Comparison of ENCODE assay signal across 8 cellular contexts in the genomic region with DNA sequence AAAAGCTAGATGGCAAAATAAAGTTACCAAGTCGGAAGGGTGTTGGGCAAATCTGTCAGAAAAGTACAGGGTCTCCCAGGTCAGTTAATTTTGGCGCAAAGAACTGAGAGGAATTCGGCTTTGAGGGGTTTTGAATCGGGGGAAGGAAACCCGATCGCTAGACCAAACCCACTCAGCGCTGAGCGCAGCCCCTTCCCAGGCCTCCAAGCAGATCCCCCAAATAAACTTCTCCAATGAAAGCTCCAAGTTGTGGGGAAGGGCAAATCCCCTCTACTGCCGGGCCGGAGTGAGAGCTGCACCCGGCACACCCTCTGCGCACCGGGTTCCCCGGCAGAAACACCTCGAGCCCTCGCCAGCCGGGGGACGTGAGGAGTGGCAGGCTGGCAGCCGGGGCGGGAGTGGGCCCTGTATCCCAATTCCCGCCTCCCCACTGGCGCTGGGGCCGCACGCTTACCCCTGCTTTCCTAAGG. TPM values are rescaled to one million over a fixed set of nuclear protein-coding genes. Genes with fewer than 3 reads are reported as not detected.
DNase-seq lines count a peak whose midpoint lies in the region; FAIRE-seq and TF ChIP-seq lines count a peak whose summit lies in the region.

No MANE protein-coding gene starts in this region.

- no peaks in the 10 kb centered on the region for H3K9me2 ChIP-seq in hepatocyte (replicated peaks; ENCODE audit: insufficient read depth)

- 2% methylated on average over 24 of the region's 24 CpGs for WGBS in hepatocyte (ENCODE audit: low lambda C conversion rate, missing lambda C conversion rate)
- 2% methylated on average over 24 of the region's 24 CpGs for whole genome bisulfite sequencing in smooth muscle cell (ENCODE audit: low lambda C conversion rate)

- TF ChIP-seq CTCF in GM06990 (IDR thresholded peaks at IDR 0.05; ENCODE audit: insufficient read depth, low read length, poor library complexity, severe bottlenecking), result no peak
- no peak for TF ChIP-seq CTCF in hepatocyte (IDR thresholded peaks at IDR 0.05; ENCODE audit: poor library complexity)
- no peak for TF ChIP-seq CTCF in smooth muscle cell (IDR thresholded peaks at IDR 0.05; ENCODE audit: borderline replicate concordance, insufficient read depth, poor library complexity, severe bottlenecking)

- no peaks in the 10 kb centered on the region for H3F3A ChIP-seq in smooth muscle cell (ENCODE audit: low read depth)

- H3K9me3 ChIP-seq in hepatocyte (ENCODE audit: low read depth) (no peaks in the 10 kb centered on the region), smooth muscle cell (replicated peaks; ENCODE audit: low read depth) (no peaks in the 10 kb centered on the region)

- no peak for FAIRE-seq in H54 (lab: Jason Lieb, UNC)

- H3K4me1 ChIP-seq in hepatocyte (ENCODE audit: insufficient read depth) (peaks cover 3% of the 10 kb centered on the region), smooth muscle cell (ENCODE audit: low read depth) (peaks cover 24% of the 10 kb centered on the region)

- no peak for TF ChIP-seq POLR2A in H54 (IDR thresholded peaks at IDR 0.05; ENCODE audit: low read depth, low read length)

- no peaks in the 10 kb centered on the region for H3K27me3 ChIP-seq in GM06990 (replicated peaks; ENCODE audit: control insufficient read depth, insufficient read depth, low read length)
- H3K27me3 ChIP-seq in hepatocyte, result no peaks in the 10 kb centered on the region
- no peaks in the 10 kb centered on the region for H3K27me3 ChIP-seq in smooth muscle cell (ENCODE audit: low read depth)

- H3K36me3 ChIP-seq in GM06990 (ENCODE audit: control insufficient read depth, insufficient read depth, low read length), result no peaks in the 10 kb centered on the region; the same call in 1 of the 2 replicates
- H3K36me3 ChIP-seq in hepatocyte (replicated peaks; ENCODE audit: insufficient read depth, low read depth), result no peaks in the 10 kb centered on the region
- H3K36me3 ChIP-seq in smooth muscle cell (ENCODE audit: low read depth), result no peaks in the 10 kb centered on the region

- DNase-seq in GM06990 (ENCODE audit: extremely low read depth, insufficient read length) (no peak), H54 (ENCODE audit: insufficient read length, low spot score) (peak; percentile 16), NCI-H1048 (lab: John Stamatoyannopoulos, UW) (peak; percentile 37), activated gamma-delta T cell (lab: John Stamatoyannopoulos, UW) (peak; percentile 15), hepatocyte (ENCODE audit: low spot score) (no peak), smooth muscle cell (lab: John Stamatoyannopoulos, UW; ENCODE audit: unreplicated experiment) (no peak), GOT3 (lab: John Stamatoyannopoulos, UW) (no peak), ureter (ENCODE audit: low spot score) (no peak)

- peak overlapping the region; percentile 91 for H2AFZ ChIP-seq in hepatocyte
- peak overlapping the region; percentile 91 for H2AFZ ChIP-seq in smooth muscle cell (ENCODE audit: low read depth)

- peak overlapping the region; percentile 91 for H3K9ac ChIP-seq in smooth muscle cell (ENCODE audit: low read depth)

- no peaks in the 10 kb centered on the region for H4K20me1 ChIP-seq in hepatocyte (ENCODE audit: insufficient read depth, poor library complexity, severe bottlenecking)
- H4K20me1 ChIP-seq in smooth muscle cell (ENCODE audit: low read depth), result no peaks in the 10 kb centered on the region

- H3K4me2 ChIP-seq in hepatocyte (peak overlapping the region; percentile 95), smooth muscle cell (peak overlapping the region; percentile 94)

- H3K79me2 ChIP-seq in hepatocyte (no peaks in the 10 kb centered on the region), smooth muscle cell (ENCODE audit: low read depth) (no peaks in the 10 kb centered on the region)

- H3K4me3 ChIP-seq in GM06990 (replicated peaks; ENCODE audit: low read depth, low read length) (peak overlapping the region; percentile 73), hepatocyte (peak overlapping the region; percentile 82), smooth muscle cell (peak overlapping the region; percentile 84)

- H3K27ac ChIP-seq in hepatocyte (peak overlapping the region; percentile 16), smooth muscle cell (ENCODE audit: low read depth) (peak overlapping the region; percentile 88)

RNA-seq across cellular contexts. Expression of a gene that starts 0.4 kb away (rescaled TPM):
- 3.5 TPM in 2 replicates for total RNA-seq in hepatocyte
- polyA plus RNA-seq in hepatocyte, result 2.0 and 3.9 TPM in 2 replicates
- 13.6 and 16.0 TPM in 2 replicates for total RNA-seq in smooth muscle cell
- polyA plus RNA-seq in smooth muscle cell, result 5.1 and 8.3 TPM in 2 replicates
- total RNA-seq in ureter, result 1.7 TPM

Comparison
In these comparisons a context has a peak if more than half of its experiments do, and no peak if none do; other contexts are left out.
1. DNase-seq: peak in H54 (single experiment), NCI-H1048 (single experiment) and activated gamma-delta T cell (single experiment); none in GM06990 (single experiment), hepatocyte (single experiment), smooth muscle cell (single experiment), GOT3 (single experiment) and ureter (single experiment).
2. Peak in every context shown above with its lines, with median percentiles within 50 percentile points of each other: H3K4me3 ChIP-seq.